Comparison of ENCODE assay signal across 18 cellular contexts in the genomic region with DNA sequence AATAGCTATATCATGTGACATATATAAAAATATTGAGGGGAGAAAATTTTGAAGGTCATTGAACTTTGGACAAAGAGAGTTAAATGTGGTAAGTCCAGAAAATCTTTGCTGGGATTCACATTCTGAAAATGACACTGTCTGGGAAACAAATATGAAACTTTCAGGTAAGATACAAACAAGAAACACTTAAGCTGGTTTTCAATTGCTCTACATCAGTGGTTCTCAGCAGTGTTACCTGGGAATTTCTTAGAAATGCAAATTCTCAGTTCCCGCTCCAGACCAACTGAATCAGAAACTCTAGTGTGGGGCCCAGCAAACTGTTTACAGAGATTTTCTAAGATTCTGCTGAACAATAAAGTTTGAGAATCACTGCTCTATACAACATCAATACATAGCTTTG.
"Had no signal": no experiment of that assay in that cellular context is flagged by ENCODE, and none has a peak within 500 bp of the region (broad histone marks: within the 10 kb centered on the region; RNA-seq: fewer than 3 reads in every experiment).

No MANE protein-coding gene starts in this region.

- H3K36me3 ChIP-seq: neutrophil, right lobe of liver, transverse colon had no signal

- H3K27ac ChIP-seq: epithelial cell of prostate, neutrophil, right lobe of liver, testis had no signal

- DNase-seq: activated CD4-positive, alpha-beta T cell treated with anti-CD3 and anti-CD28 coated beads for 4 hours; activated CD4-positive, alpha-beta T cell treated with anti-CD3 and anti-CD28 coated beads, Interleukin-2, amount 50 U/mL, for 4 hours; activated effector memory CD4-positive, alpha-beta T cell treated with Interleukin-2 at 50 U/mL for 16 hours; activated naive CD4-positive, alpha-beta T cell treated with Interleukin-2 at 50 U/mL for 16 hours; activated T-cell treated with anti-CD3 and anti-CD28 coated beads for 4 hours; anterior cingulate cortex; dermis blood vessel endothelial cell; effector CD4-positive, alpha-beta T cell; glutamatergic neuron; left cardiac atrium; left ventricle myocardium superior; right lobe of liver; stimulated activated CD4-positive, alpha-beta T cell treated with anti-CD3 and anti-CD28 coated beads, Interleukin-4, amount 100 ng/mL, for 1 hour; stimulated activated naive CD8-positive, alpha-beta T cell treated with anti-CD3 and anti-CD28 coated beads, Interleukin-15, Interleukin-2, amounts not matched to agents 100 U/mL and 50 U/mL, for 24 hours; testis; transverse colon had no signal

- H3K9me3 ChIP-seq: neutrophil, right lobe of liver, testis, transverse colon had no signal

- H3K4me3 ChIP-seq: right lobe of liver, testis, transverse colon had no signal

- H3K27me3 ChIP-seq: neutrophil, right lobe of liver, testis, transverse colon had no signal

- ATAC-seq: left cardiac atrium; left ventricle myocardium superior; right lobe of liver; stimulated activated naive CD8-positive, alpha-beta T cell treated with anti-CD3 and anti-CD28 coated beads, Interleukin-15, Interleukin-2, amounts not matched to agents 100 U/mL and 50 U/mL, for 24 hours had no signal
